ENCODE assay signal across 20 cellular contexts in genomic region chr2:224466315-224466714, GRCh38.
"Had no signal": no experiment of that assay in that cellular context is flagged by ENCODE, and none has a peak within 500 bp of the region (broad histone marks: within the 10 kb centered on the region; RNA-seq: fewer than 3 reads in every experiment).

No MANE protein-coding gene starts in this region.

- H3K4me1 Mint-ChIP-seq: activated T-helper 17 cell treated with anti-CD3 and anti-CD28 coated beads, Interleukin-2, amount 50 U/mL, for 72 hours; stimulated activated naive B cell treated with anti-CD40 and anti-IgM and Interleukin-4, amounts not matched to agents 10 μg/mL and 1 μg/mL and 100 μg/mL, for 72 hours had no signal

- H3K4me3 Mint-ChIP-seq: activated CD4-positive, alpha-beta T cell treated with anti-CD3 and anti-CD28 coated beads, Interleukin-2, amount 10 ng/mL, durations not matched to agents 24 days and 14 days; activated CD8-positive, alpha-beta T cell treated with anti-CD3 and anti-CD28 coated beads for 36 hours; activated naive CD8-positive, alpha-beta T cell treated with anti-CD3 and anti-CD28 coated beads for 36 hours; activated T-helper 17 cell treated with anti-CD3 and anti-CD28 coated beads, Interleukin-2, amount 50 U/mL, for 72 hours; dendritic cell treated with granulocyte-macrophage colony-stimulating factor and Interleukin-4, amounts not matched to agents 40 ng/mL and 50 ng/mL, for 4 days; naive thymus-derived CD8-positive, alpha-beta T cell; stimulated activated naive B cell treated with anti-CD40 and anti-IgM and Interleukin-4, amounts not matched to agents 10 μg/mL and 1 μg/mL and 100 μg/mL, for 72 hours; T-helper 2 cell treated with Interferon-gamma antibody and Interleukin-4, amounts not matched to agents 5 μg/mL and 100 μg/mL, for 36 hours had no signal

- H3K27me3 ChIP-seq: cardiac muscle cell, gastroesophageal sphincter, neutrophil, pancreas, sigmoid colon had no signal

- FAIRE-seq: pancreas, TTC549 had no signal

- H3K36me3 ChIP-seq: cardiac muscle cell, gastroesophageal sphincter, neutrophil, pancreas, sigmoid colon, thoracic aorta had no signal

- DNase-seq: activated CD4-positive, alpha-beta T cell treated with anti-CD3 and anti-CD28 coated beads, Interleukin-2, amount 10 ng/mL, durations not matched to agents 24 days and 14 days; activated CD8-positive, alpha-beta T cell treated with anti-CD3 and anti-CD28 coated beads for 36 hours; activated naive CD4-positive, alpha-beta T cell; activated naive CD8-positive, alpha-beta T cell treated with anti-CD3 and anti-CD28 coated beads for 36 hours; activated T-cell treated with anti-CD3 and anti-CD28 coated beads, Interleukin-2, amount 50 U/mL, for 1 hour; amygdala; effector CD8-positive, alpha-beta T cell; naive thymus-derived CD8-positive, alpha-beta T cell; pancreas; sigmoid colon; stimulated activated naive B cell treated with anti-CD40 and anti-IgM and Interleukin-4, amounts not matched to agents 10 μg/mL and 1 μg/mL and 100 μg/mL, for 72 hours had no signal

- H3K27ac Mint-ChIP-seq: activated CD4-positive, alpha-beta T cell treated with anti-CD3 and anti-CD28 coated beads, Interleukin-2, amount 10 ng/mL, durations not matched to agents 24 days and 14 days; activated CD8-positive, alpha-beta T cell treated with anti-CD3 and anti-CD28 coated beads for 36 hours; activated naive CD8-positive, alpha-beta T cell treated with anti-CD3 and anti-CD28 coated beads for 36 hours; activated T-helper 17 cell treated with anti-CD3 and anti-CD28 coated beads, Interleukin-2, amount 50 U/mL, for 72 hours; dendritic cell treated with granulocyte-macrophage colony-stimulating factor and Interleukin-4, amounts not matched to agents 40 ng/mL and 50 ng/mL, for 4 days; naive thymus-derived CD8-positive, alpha-beta T cell; stimulated activated naive B cell treated with anti-CD40 and anti-IgM and Interleukin-4, amounts not matched to agents 10 μg/mL and 1 μg/mL and 100 μg/mL, for 72 hours; T-helper 2 cell treated with Interferon-gamma antibody and Interleukin-4, amounts not matched to agents 5 μg/mL and 100 μg/mL, for 36 hours had no signal

- H3K27ac ChIP-seq: cardiac muscle cell, gastroesophageal sphincter, neutrophil, pancreas, sigmoid colon, thoracic aorta had no signal

- ATAC-seq: activated CD8-positive, alpha-beta T cell treated with anti-CD3 and anti-CD28 coated beads for 36 hours; activated T-helper 17 cell treated with anti-CD3 and anti-CD28 coated beads, Interleukin-2, amount 50 U/mL, for 72 hours; esophagus mucosa; gastroesophageal sphincter; naive thymus-derived CD8-positive, alpha-beta T cell; pancreas; stimulated activated naive B cell treated with anti-CD40 and anti-IgM and Interleukin-4, amounts not matched to agents 10 μg/mL and 1 μg/mL and 100 μg/mL, for 72 hours had no signal

- H3K9me3 ChIP-seq: gastroesophageal sphincter, neutrophil, pancreas, thoracic aorta had no signal

- H3K4me1 ChIP-seq: gastroesophageal sphincter, pancreas, sigmoid colon had no signal

- H3K4me3 ChIP-seq: cardiac muscle cell, gastroesophageal sphincter, pancreas, sigmoid colon, thoracic aorta had no signal

- H3K27me3 Mint-ChIP-seq: activated CD8-positive, alpha-beta T cell treated with anti-CD3 and anti-CD28 coated beads for 36 hours; activated naive CD8-positive, alpha-beta T cell treated with anti-CD3 and anti-CD28 coated beads for 36 hours; activated T-helper 17 cell treated with anti-CD3 and anti-CD28 coated beads, Interleukin-2, amount 50 U/mL, for 72 hours; dendritic cell treated with granulocyte-macrophage colony-stimulating factor and Interleukin-4, amounts not matched to agents 40 ng/mL and 50 ng/mL, for 4 days; stimulated activated naive B cell treated with anti-CD40 and anti-IgM and Interleukin-4, amounts not matched to agents 10 μg/mL and 1 μg/mL and 100 μg/mL, for 72 hours had no signal

- H3K36me3 Mint-ChIP-seq: activated naive CD8-positive, alpha-beta T cell treated with anti-CD3 and anti-CD28 coated beads for 36 hours; stimulated activated naive B cell treated with anti-CD40 and anti-IgM and Interleukin-4, amounts not matched to agents 10 μg/mL and 1 μg/mL and 100 μg/mL, for 72 hours had no signal
